8 cellular contexts compared by ENCODE assay signal in the genomic region with DNA sequence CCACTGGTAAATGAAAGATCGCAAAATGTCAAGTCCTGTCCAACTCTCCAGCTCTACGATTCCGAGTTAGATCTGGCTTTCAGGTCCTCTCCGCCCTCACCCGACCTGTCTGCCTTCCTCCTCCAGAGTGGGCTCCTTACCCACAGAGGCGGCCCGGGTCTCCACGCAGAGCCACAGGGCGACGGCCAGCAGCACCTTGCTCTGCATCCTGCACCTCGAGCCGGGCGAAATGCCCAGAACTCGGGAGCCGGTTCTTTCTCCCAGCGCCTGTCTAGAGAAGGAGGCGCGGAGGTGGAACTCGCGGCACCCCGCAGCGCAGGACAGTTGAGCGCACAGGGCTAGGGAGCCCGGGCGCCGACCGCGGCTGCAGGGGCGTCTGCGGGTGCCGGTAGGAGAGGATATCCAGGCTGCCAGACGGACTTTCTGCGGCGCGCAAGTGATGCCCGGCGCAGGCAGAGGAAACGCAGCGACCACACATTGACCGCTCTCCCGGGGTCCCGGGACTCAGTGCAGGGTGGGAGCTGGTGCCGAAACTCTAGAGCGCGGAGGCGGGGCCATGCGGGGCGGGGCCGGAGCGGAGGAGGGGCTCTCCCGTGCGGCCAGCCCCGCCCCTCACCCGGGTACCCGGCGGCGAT. TPM values are rescaled to one million over a fixed set of nuclear protein-coding genes. Genes with fewer than 3 reads are reported as not detected.
DNase-seq lines count a peak whose midpoint lies in the region; ATAC-seq and TF ChIP-seq lines count a peak whose summit lies in the region.

A gene (minus strand): TSS at position 509 of the 635 bp plus-strand sequence. CDS start 302 bp downstream, at position 207.

- intact Hi-C loops in heart left ventricle (cut with DNase I) = loop anchor here in 5 of 10 donors (1.0 to 10.0 kb wide), 7 partner anchors 34 to 190 kb away; no protein-coding TSS in a partner anchor

- H3K4me3 ChIP-seq in HEK293 (ENCODE audit: low read depth, low read length) (peak within 1 kb of the TSS; percentile 49), WI38 (ENCODE audit: low read depth, low read length) (peak within 1 kb of the TSS; percentile 42), heart left ventricle (peak within 1 kb of the TSS; percentile 45 to 87 (median 74))

- WGBS in heart left ventricle, 4 donors = 0 to 1% (median 0%) methylated on average over 13 to 57 of the region's 57 CpGs

- POLR2A ChIA-PET in HEK293 (lab: Yijun Ruan, JAX) = no interaction called here

- peaks cover 0 to 28% (median 13%) of the 10 kb centered on the region in 9 donors for H3K27me3 ChIP-seq in heart left ventricle

- H3K4me1 ChIP-seq in HEK293 (ENCODE audit: control insufficient read depth, insufficient read depth, low read length) (no peaks in the 10 kb centered on the region), heart left ventricle (peaks cover 0 to 19% (median 5%) of the 10 kb centered on the region in 12 donors)

- CTCF ChIA-PET in HEK293 (lab: Yijun Ruan, JAX) = no interaction called here

- DNase-seq in heart left ventricle = peak; percentile 49 to 76 (median 69)
- peak; percentile 80 for DNase-seq in retina
- DNase-seq in Ammon's horn (ENCODE audit: low spot score) = no peak
- DNase-seq in AML-193 (lab: John Stamatoyannopoulos, UW) = no peak

- no peak for TF ChIP-seq CTCF in HEK293 (tag by site-specific recombination; IDR thresholded peaks at IDR 0.05)
- TF ChIP-seq CTCF in WI38 (IDR thresholded peaks at IDR 0.05; ENCODE audit: low read depth, low read length) = no peak
- TF ChIP-seq CTCF in heart left ventricle (IDR thresholded peaks at IDR 0.05) = no peak

- H3K36me3 ChIP-seq in HEK293 (ENCODE audit: control insufficient read depth in 2 of 2, insufficient read depth in 1 of 2, low read length in 2 of 2) (no peaks in the 10 kb centered on the region), heart left ventricle (no peaks in the 10 kb centered on the region)

- peak in 1 of 2 donors; percentile 94 for TF ChIP-seq POLR2A in heart left ventricle (IDR thresholded peaks at IDR 0.05)

- H3K9me3 ChIP-seq in HEK293 (ENCODE audit: control insufficient read depth, insufficient read depth, low read depth, low read length) (no peaks in the 10 kb centered on the region), heart left ventricle (peaks cover 0 to 3% (median 0%) of the 10 kb centered on the region in 12 donors)

- no peak within 1 kb of the TSS for H3K27ac ChIP-seq in HEK293 (ENCODE audit: extremely low read depth, low read depth, low read length)
- H3K27ac ChIP-seq in heart left ventricle = peak within 1 kb of the TSS; percentile 22 to 86 (median 74)

- ATAC-seq in heart left ventricle (peak; percentile 75 to 96 (median 92)), HG03280 (IDR thresholded peaks at IDR 0.05; ENCODE audit: unreplicated experiment) (no peak), GM19455 (IDR thresholded peaks at IDR 0.05; ENCODE audit: unreplicated experiment) (no peak)

TF ChIP-seq in HEK293, 187 proteins besides CTCF, POLR2A, EP300 and RAD21 (continues in another document):
- TF ChIP-seq ZNF544 (tag by site-specific recombination; IDR thresholded peaks at IDR 0.05) = no peak
- TF ChIP-seq KLF7 (tag by site-specific recombination; IDR thresholded peaks at IDR 0.05; ENCODE audit: borderline replicate concordance) = no peak
- no peak for TF ChIP-seq OVOL3 (tag by site-specific recombination; IDR thresholded peaks at IDR 0.05)
- TF ChIP-seq ZBTB20 (tag by site-specific recombination; IDR thresholded peaks at IDR 0.05) = peak; percentile 96
- TF ChIP-seq ZNF626 (tag by site-specific recombination; IDR thresholded peaks at IDR 0.05) = no peak
- peak; percentile 58 for TF ChIP-seq SP3 (tag by site-specific recombination; IDR thresholded peaks at IDR 0.05)
- TF ChIP-seq HOXC10 (CRISPR knock-in tag; IDR thresholded peaks at IDR 0.05) = no peak
- no peak for TF ChIP-seq KLF10 (tag by site-specific recombination; IDR thresholded peaks at IDR 0.05)
- TF ChIP-seq ZNF239 (tag by site-specific recombination; IDR thresholded peaks at IDR 0.05) = no peak
- TF ChIP-seq KLF9 (tag by site-specific recombination; IDR thresholded peaks at IDR 0.05; ENCODE audit: low read depth) = peak; percentile 63
- TF ChIP-seq ZNF350 (tag by site-specific recombination; IDR thresholded peaks at IDR 0.05) = no peak
- TF ChIP-seq GLIS2 (tag by site-specific recombination; IDR thresholded peaks at IDR 0.05) = 0 out of 2 replicates have a peak, but pooled peaks have one; percentile 54
- no peak for TF ChIP-seq ZNF114 (tag by site-specific recombination; IDR thresholded peaks at IDR 0.05)
- TF ChIP-seq ZNF658 (tag by site-specific recombination; IDR thresholded peaks at IDR 0.05) = no peak
- TF ChIP-seq, protein P1, sequence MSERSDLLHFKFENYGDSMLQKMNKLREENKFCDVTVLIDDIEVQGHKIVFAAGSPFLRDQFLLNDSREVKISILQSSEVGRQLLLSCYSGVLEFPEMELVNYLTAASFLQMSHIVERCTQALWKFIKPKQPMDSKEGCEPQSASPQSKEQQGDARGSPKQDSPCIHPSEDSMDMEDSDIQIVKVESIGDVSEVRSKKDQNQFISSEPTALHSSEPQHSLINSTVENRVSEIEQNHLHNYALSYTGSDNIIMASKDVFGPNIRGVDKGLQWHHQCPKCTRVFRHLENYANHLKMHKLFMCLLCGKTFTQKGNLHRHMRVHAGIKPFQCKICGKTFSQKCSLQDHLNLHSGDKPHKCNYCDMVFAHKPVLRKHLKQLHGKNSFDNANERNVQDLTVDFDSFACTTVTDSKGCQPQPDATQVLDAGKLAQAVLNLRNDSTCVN (tag by site-specific recombination; optimal IDR thresholded peaks at IDR 0.05) = peak; percentile 35
- 0 out of 2 replicates have a peak, but pooled peaks have one; percentile 32 for TF ChIP-seq ZXDB (tag by site-specific recombination; IDR thresholded peaks at IDR 0.05)
- TF ChIP-seq ZNF223 (tag by site-specific recombination; IDR thresholded peaks at IDR 0.05) = 0 out of 2 replicates have a peak, but pooled peaks have one; percentile 35
- TF ChIP-seq MYNN (tag by site-specific recombination; IDR thresholded peaks at IDR 0.05; ENCODE audit: borderline replicate concordance) = no peak
- TF ChIP-seq ZBTB48 (tag by site-specific recombination; IDR thresholded peaks at IDR 0.05) = no peak
- TF ChIP-seq GLIS1 (tag by site-specific recombination; IDR thresholded peaks at IDR 0.05) = peak; percentile 43; the same call in 1 of the 2 replicates
- TF ChIP-seq, protein P2, sequence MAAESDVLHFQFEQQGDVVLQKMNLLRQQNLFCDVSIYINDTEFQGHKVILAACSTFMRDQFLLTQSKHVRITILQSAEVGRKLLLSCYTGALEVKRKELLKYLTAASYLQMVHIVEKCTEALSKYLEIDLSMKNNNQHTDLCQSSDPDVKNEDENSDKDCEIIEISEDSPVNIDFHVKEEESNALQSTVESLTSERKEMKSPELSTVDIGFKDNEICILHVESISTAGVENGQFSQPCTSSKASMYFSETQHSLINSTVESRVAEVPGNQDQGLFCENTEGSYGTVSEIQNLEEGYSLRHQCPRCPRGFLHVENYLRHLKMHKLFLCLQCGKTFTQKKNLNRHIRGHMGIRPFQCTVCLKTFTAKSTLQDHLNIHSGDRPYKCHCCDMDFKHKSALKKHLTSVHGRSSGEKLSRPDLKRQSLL (tag by site-specific recombination; IDR thresholded peaks at IDR 0.05) = peak; percentile 95
- TF ChIP-seq ZNF335 (tag by site-specific recombination; conservative IDR thresholded peaks at IDR 0.05) = peak; percentile 65
- no peak for TF ChIP-seq ZNF510 (tag by site-specific recombination; IDR thresholded peaks at IDR 0.05; ENCODE audit: insufficient replicate concordance)
- TF ChIP-seq ZIC2 (tag by site-specific recombination; IDR thresholded peaks at IDR 0.05) = peak; percentile 19; the same call in 1 of the 2 replicates
- 0 out of 2 replicates have a peak, but pooled peaks have one; percentile 19 for TF ChIP-seq ZFHX2 (tag by site-specific recombination; conservative IDR thresholded peaks at IDR 0.05)
- TF ChIP-seq EGR2 (tag by site-specific recombination; IDR thresholded peaks at IDR 0.05; ENCODE audit: low read depth) = 0 out of 2 replicates have a peak, but pooled peaks have one; percentile 9
- TF ChIP-seq ZFP41 (tag by site-specific recombination; IDR thresholded peaks at IDR 0.05; ENCODE audit: borderline replicate concordance) = no peak
- TF ChIP-seq ZSCAN16 (tag by site-specific recombination; IDR thresholded peaks at IDR 0.05) = no peak
- peak; percentile 52 for TF ChIP-seq ZBTB8A (tag by site-specific recombination; IDR thresholded peaks at IDR 0.05)
- TF ChIP-seq, protein P3, sequence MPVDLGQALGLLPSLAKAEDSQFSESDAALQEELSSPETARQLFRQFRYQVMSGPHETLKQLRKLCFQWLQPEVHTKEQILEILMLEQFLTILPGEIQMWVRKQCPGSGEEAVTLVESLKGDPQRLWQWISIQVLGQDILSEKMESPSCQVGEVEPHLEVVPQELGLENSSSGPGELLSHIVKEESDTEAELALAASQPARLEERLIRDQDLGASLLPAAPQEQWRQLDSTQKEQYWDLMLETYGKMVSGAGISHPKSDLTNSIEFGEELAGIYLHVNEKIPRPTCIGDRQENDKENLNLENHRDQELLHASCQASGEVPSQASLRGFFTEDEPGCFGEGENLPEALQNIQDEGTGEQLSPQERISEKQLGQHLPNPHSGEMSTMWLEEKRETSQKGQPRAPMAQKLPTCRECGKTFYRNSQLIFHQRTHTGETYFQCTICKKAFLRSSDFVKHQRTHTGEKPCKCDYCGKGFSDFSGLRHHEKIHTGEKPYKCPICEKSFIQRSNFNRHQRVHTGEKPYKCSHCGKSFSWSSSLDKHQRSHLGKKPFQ (tag by site-specific recombination; IDR thresholded peaks at IDR 0.05) = no peak
- TF ChIP-seq BCL11B (tag by site-specific recombination; IDR thresholded peaks at IDR 0.05; ENCODE audit: low read depth) = no peak
- TF ChIP-seq, protein P4, sequence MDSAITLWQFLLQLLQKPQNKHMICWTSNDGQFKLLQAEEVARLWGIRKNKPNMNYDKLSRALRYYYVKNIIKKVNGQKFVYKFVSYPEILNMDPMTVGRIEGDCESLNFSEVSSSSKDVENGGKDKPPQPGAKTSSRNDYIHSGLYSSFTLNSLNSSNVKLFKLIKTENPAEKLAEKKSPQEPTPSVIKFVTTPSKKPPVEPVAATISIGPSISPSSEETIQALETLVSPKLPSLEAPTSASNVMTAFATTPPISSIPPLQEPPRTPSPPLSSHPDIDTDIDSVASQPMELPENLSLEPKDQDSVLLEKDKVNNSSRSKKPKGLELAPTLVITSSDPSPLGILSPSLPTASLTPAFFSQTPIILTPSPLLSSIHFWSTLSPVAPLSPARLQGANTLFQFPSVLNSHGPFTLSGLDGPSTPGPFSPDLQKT (IDR thresholded peaks at IDR 0.05; ENCODE audit: borderline replicate concordance, low read depth, low read length) = no peak

RNA-seq across cellular contexts. Expression of the gene that starts here (rescaled TPM):
- 10 to 100 TPM; 13.4 to 51.0 (median 34.5) TPM for total RNA-seq in heart left ventricle
- 10 to 100 TPM in 1 of 2 donors, 1 to 10 TPM in 1; 7.7 to 10.6 TPM for polyA plus RNA-seq in heart left ventricle

Comparison
In these comparisons a context has a peak if more than half of its experiments do, and no peak if none do; other contexts are left out.
1. ATAC-seq: peak in heart left ventricle (4 of 4); none in HG03280 (single experiment) and GM19455 (single experiment).
2. DNase-seq: peak in heart left ventricle (5 of 5) and retina (single experiment); none in Ammon's horn (single experiment) and AML-193 (0 of 2).
3. Peak in every context shown above with its lines, with median percentiles within 50 percentile points of each other: H3K4me3 ChIP-seq.